ENCODE assay signal across 1 cellular context in the genomic region with DNA sequence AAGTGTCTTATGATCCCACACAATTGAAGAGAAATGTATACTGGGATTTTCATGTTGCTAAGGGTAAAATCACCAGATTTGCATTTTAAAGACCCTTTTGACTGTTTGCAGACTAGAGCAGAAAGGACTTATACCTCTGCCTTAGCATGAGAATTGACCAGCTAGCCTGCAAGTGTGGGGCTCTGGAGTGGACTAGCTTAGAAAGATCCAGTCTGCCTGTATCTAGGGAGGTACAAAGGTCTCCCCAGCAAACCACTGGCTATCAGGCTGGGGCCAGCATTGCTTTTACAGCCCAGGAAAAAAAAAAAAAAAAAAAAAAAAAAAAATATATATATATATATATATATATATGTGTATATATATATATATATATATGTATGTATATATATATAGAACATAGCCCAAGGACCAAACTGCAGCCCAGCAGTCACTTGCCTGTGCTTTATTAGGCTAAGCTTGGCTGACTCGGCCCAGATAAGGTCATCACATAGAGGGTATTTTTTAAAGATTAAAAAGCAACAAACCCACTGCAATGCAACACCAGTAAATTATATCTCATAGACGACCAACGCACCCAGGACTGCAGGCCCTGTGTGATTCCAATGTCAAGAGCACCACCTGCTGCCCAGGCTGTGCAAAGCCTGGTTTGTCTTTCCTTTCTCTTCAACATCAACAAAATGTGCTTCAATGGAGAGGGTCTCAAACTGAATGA.
TF ChIP-seq lines count a peak whose summit lies in the region.

No MANE protein-coding gene starts in this region.

TF ChIP-seq in GM23338, 12 proteins besides CTCF, POLR2A, EP300 and RAD21 (continued from another document):
- TF ChIP-seq, protein P1, sequence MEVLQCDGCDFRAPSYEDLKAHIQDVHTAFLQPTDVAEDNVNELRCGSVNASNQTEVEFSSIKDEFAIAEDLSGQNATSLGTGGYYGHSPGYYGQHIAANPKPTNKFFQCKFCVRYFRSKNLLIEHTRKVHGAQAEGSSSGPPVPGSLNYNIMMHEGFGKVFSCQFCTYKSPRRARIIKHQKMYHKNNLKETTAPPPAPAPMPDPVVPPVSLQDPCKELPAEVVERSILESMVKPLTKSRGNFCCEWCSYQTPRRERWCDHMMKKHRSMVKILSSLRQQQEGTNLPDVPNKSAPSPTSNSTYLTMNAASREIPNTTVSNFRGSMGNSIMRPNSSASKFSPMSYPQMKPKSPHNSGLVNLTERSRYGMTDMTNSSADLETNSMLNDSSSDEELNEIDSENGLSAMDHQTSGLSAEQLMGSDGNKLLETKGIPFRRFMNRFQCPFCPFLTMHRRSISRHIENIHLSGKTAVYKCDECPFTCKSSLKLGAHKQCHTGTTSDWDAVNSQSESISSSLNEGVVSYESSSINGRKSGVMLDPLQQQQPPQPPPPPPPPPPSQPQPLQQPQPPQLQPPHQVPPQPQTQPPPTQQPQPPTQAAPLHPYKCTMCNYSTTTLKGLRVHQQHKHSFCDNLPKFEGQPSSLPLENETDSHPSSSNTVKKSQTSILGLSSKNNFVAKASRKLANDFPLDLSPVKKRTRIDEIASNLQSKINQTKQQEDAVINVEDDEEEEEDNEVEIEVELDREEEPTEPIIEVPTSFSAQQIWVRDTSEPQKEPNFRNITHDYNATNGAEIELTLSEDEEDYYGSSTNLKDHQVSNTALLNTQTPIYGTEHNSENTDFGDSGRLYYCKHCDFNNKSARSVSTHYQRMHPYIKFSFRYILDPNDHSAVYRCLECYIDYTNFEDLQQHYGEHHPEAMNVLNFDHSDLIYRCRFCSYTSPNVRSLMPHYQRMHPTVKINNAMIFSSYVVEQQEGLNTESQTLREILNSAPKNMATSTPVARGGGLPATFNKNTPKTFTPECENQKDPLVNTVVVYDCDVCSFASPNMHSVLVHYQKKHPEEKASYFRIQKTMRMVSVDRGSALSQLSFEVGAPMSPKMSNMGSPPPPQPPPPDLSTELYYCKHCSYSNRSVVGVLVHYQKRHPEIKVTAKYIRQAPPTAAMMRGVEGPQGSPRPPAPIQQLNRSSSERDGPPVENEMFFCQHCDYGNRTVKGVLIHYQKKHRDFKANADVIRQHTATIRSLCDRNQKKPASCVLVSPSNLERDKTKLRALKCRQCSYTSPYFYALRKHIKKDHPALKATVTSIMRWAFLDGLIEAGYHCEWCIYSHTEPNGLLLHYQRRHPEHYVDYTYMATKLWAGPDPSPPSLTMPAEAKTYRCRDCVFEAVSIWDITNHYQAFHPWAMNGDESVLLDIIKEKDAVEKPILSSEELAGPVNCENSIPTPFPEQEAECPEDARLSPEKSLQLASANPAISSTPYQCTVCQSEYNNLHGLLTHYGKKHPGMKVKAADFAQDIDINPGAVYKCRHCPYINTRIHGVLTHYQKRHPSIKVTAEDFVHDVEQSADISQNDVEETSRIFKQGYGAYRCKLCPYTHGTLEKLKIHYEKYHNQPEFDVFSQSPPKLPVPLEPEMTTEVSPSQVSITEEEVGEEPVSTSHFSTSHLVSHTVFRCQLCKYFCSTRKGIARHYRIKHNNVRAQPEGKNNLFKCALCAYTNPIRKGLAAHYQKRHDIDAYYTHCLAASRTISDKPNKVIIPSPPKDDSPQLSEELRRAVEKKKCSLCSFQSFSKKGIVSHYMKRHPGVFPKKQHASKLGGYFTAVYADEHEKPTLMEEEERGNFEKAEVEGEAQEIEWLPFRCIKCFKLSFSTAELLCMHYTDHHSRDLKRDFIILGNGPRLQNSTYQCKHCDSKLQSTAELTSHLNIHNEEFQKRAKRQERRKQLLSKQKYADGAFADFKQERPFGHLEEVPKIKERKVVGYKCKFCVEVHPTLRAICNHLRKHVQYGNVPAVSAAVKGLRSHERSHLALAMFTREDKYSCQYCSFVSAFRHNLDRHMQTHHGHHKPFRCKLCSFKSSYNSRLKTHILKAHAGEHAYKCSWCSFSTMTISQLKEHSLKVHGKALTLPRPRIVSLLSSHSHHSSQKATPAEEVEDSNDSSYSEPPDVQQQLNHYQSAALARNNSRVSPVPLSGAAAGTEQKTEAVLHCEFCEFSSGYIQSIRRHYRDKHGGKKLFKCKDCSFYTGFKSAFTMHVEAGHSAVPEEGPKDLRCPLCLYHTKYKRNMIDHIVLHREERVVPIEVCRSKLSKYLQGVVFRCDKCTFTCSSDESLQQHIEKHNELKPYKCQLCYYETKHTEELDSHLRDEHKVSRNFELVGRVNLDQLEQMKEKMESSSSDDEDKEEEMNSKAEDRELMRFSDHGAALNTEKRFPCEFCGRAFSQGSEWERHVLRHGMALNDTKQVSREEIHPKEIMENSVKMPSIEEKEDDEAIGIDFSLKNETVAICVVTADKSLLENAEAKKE (CRISPR knock-in tag; IDR thresholded peaks at IDR 0.05), result no peak
- TF ChIP-seq ZNF331 (CRISPR knock-in tag; IDR thresholded peaks at IDR 0.05; ENCODE audit: low read depth), result no peak
- no peak for TF ChIP-seq CREB1 (CRISPR knock-in tag; IDR thresholded peaks at IDR 0.05; ENCODE audit: low read depth)
- no peak for TF ChIP-seq EZH2 (IDR thresholded peaks at IDR 0.05; ENCODE audit: low read depth, unreplicated experiment)
- TF ChIP-seq JUNB (IDR thresholded peaks at IDR 0.05; ENCODE audit: unreplicated experiment), result no peak
- TF ChIP-seq, protein P2, sequence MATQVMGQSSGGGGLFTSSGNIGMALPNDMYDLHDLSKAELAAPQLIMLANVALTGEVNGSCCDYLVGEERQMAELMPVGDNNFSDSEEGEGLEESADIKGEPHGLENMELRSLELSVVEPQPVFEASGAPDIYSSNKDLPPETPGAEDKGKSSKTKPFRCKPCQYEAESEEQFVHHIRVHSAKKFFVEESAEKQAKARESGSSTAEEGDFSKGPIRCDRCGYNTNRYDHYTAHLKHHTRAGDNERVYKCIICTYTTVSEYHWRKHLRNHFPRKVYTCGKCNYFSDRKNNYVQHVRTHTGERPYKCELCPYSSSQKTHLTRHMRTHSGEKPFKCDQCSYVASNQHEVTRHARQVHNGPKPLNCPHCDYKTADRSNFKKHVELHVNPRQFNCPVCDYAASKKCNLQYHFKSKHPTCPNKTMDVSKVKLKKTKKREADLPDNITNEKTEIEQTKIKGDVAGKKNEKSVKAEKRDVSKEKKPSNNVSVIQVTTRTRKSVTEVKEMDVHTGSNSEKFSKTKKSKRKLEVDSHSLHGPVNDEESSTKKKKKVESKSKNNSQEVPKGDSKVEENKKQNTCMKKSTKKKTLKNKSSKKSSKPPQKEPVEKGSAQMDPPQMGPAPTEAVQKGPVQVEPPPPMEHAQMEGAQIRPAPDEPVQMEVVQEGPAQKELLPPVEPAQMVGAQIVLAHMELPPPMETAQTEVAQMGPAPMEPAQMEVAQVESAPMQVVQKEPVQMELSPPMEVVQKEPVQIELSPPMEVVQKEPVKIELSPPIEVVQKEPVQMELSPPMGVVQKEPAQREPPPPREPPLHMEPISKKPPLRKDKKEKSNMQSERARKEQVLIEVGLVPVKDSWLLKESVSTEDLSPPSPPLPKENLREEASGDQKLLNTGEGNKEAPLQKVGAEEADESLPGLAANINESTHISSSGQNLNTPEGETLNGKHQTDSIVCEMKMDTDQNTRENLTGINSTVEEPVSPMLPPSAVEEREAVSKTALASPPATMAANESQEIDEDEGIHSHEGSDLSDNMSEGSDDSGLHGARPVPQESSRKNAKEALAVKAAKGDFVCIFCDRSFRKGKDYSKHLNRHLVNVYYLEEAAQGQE (IDR thresholded peaks at IDR 0.05; ENCODE audit: unreplicated experiment), result no peak
- TF ChIP-seq ZNF114 (CRISPR knock-in tag; IDR thresholded peaks at IDR 0.05), result no peak
- TF ChIP-seq, protein P3, sequence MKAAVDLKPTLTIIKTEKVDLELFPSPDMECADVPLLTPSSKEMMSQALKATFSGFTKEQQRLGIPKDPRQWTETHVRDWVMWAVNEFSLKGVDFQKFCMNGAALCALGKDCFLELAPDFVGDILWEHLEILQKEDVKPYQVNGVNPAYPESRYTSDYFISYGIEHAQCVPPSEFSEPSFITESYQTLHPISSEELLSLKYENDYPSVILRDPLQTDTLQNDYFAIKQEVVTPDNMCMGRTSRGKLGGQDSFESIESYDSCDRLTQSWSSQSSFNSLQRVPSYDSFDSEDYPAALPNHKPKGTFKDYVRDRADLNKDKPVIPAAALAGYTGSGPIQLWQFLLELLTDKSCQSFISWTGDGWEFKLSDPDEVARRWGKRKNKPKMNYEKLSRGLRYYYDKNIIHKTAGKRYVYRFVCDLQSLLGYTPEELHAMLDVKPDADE (IDR thresholded peaks at IDR 0.05), result no peak
- TF ChIP-seq NANOG (IDR thresholded peaks at IDR 0.05; ENCODE audit: borderline replicate concordance), result no peak
